10 cellular contexts compared by ENCODE assay signal in the genomic region with DNA sequence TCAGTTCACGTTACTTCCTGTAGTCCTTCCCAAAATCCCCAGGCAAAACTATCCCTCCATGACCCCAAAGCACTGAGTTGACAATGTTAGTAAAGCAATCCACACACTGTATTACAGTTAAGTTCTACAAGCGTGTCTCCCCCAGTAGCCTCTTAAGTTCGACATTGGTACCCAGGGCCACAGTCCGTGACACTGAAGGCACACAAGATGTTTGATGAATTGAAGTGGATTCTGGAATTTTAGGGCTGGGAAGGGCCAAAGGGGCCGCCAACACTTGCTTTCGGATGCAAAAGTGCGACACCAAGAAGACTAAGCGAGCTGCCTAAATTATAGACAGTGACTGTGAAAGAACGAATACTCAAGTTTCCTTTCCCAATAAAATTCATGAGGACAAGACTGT. TPM values are rescaled to one million over a fixed set of nuclear protein-coding genes. Genes with fewer than 3 reads are reported as not detected.
DNase-seq lines count a peak whose midpoint lies in the region; ATAC-seq and TF ChIP-seq lines count a peak whose summit lies in the region.
"Had no signal": no experiment of that assay in that cellular context is flagged by ENCODE, and none has a peak within 500 bp of the region (broad histone marks: within the 10 kb centered on the region; RNA-seq: fewer than 3 reads in every experiment).

No MANE protein-coding gene starts in this region.

- H3K4me1 Mint-ChIP-seq in CD4-positive, CD25-positive, alpha-beta regulatory T cell = peaks cover 22 to 56% (median 41%) of the 10 kb centered on the region in 4 donors

- no peak overlapping the region for H3K27ac ChIP-seq in CD4-positive, CD25-positive, alpha-beta regulatory T cell (ENCODE audit: insufficient read depth, low read length, poor library complexity, severe bottlenecking)
- H3K27ac ChIP-seq in KMS-11 = no peak overlapping the region
- peak overlapping the region; percentile 91 for H3K27ac ChIP-seq in neutrophil

- no peak for DNase-seq in CD4-positive, CD25-positive, alpha-beta regulatory T cell
- DNase-seq in stimulated activated naive CD8-positive, alpha-beta T cell treated with anti-CD3 and anti-CD28 coated beads, Interleukin-15, Interleukin-2, amounts not matched to agents 100 U/mL and 50 U/mL, for 24 hours = no peak
- DNase-seq in ACHN = no peak
- DNase-seq: activated T-cell treated with anti-CD3 and anti-CD28 coated beads, Interleukin-2, amount 50 U/mL, for 1 hour had no signal

- in situ Hi-C loops in ACHN (cut with HindIII; ENCODE audit: low pct_ligation_motif_present, low pct_unique_long_range_greater_than_20kb, low sequenced_read_pairs) = no loop called here

- H3K4me2 ChIP-seq in KMS-11 = peak overlapping the region; percentile 88

- H3K9ac ChIP-seq in KMS-11 = no peak overlapping the region; the same call in 1 of the 2 replicates
- H3K9ac ChIP-seq in endocrine pancreas (ENCODE audit: control insufficient read depth, insufficient read depth, low read length) = no peak overlapping the region

- H3K36me3 Mint-ChIP-seq in CD4-positive, CD25-positive, alpha-beta regulatory T cell = no peaks in the 10 kb centered on the region

- no peak overlapping the region for H2AFZ ChIP-seq in KMS-11 (ENCODE audit: low read depth)

- no peak overlapping the region for H3K27ac Mint-ChIP-seq in CD4-positive, CD25-positive, alpha-beta regulatory T cell

- no peaks in the 10 kb centered on the region for H3K27me3 ChIP-seq in CD4-positive, CD25-positive, alpha-beta regulatory T cell (ENCODE audit: control insufficient read depth, insufficient read depth, low read length)
- no peaks in the 10 kb centered on the region for H3K27me3 ChIP-seq in KMS-11 (ENCODE audit: insufficient read depth, low read depth)
- H3K27me3 ChIP-seq in endocrine pancreas (ENCODE audit: control insufficient read depth, insufficient read depth, low read length) = no peaks in the 10 kb centered on the region
- H3K27me3 ChIP-seq in neutrophil = no peaks in the 10 kb centered on the region
- H3K27me3 ChIP-seq: Peyer's patch had no signal

- no peaks in the 10 kb centered on the region for H3K9me3 ChIP-seq in CD4-positive, CD25-positive, alpha-beta regulatory T cell (ENCODE audit: control insufficient read depth in 2 of 2, low read length in 2 of 2)
- no peaks in the 10 kb centered on the region for H3K9me3 ChIP-seq in endocrine pancreas (ENCODE audit: control insufficient read depth, low read length)
- H3K9me3 ChIP-seq in neutrophil = no peaks in the 10 kb centered on the region
- H3K9me3 ChIP-seq: Peyer's patch had no signal

- H3K4me3 Mint-ChIP-seq in CD4-positive, CD25-positive, alpha-beta regulatory T cell = no peak overlapping the region

- no peaks in the 10 kb centered on the region for H3K9me3 Mint-ChIP-seq in CD4-positive, CD25-positive, alpha-beta regulatory T cell

- peaks cover 29% of the 10 kb centered on the region for H3K4me1 ChIP-seq in CD4-positive, CD25-positive, alpha-beta regulatory T cell (ENCODE audit: control insufficient read depth, insufficient read depth, low read length, poor library complexity, severe bottlenecking)
- H3K4me1 ChIP-seq in KMS-11 (ENCODE audit: low read depth, poor library complexity, severe bottlenecking) = peaks cover 37% of the 10 kb centered on the region
- H3K4me1 ChIP-seq in endocrine pancreas (ENCODE audit: control insufficient read depth, insufficient read depth, low read length) = peaks cover 37% of the 10 kb centered on the region
- H3K4me1 ChIP-seq in neutrophil (ENCODE audit: control insufficient read depth in 1 of 2, insufficient read depth in 1 of 2, low read depth in 1 of 2, low read length in 1 of 2) = peaks cover 71 to 73% of the 10 kb centered on the region in 2 experiments

- peaks cover 1% of the 10 kb centered on the region for H3K36me3 ChIP-seq in CD4-positive, CD25-positive, alpha-beta regulatory T cell (ENCODE audit: control insufficient read depth, insufficient read depth, low read length)
- H3K36me3 ChIP-seq in KMS-11 (ENCODE audit: insufficient read depth) (0 out of 2 replicates have a peak, but pooled peaks cover 3% of the 10 kb centered on the region), endocrine pancreas (ENCODE audit: control insufficient read depth, insufficient read depth, low read length) (no peaks in the 10 kb centered on the region), neutrophil (no peaks in the 10 kb centered on the region)
- H3K36me3 ChIP-seq: Peyer's patch had no signal

- H3K27me3 Mint-ChIP-seq in CD4-positive, CD25-positive, alpha-beta regulatory T cell = no peaks in the 10 kb centered on the region

- ATAC-seq in CD4-positive, CD25-positive, alpha-beta regulatory T cell (ENCODE audit: low read depth in 2 of 2) = no peak
- no peak for ATAC-seq in stimulated activated naive CD8-positive, alpha-beta T cell treated with anti-CD3 and anti-CD28 coated beads, Interleukin-15, Interleukin-2, amounts not matched to agents 100 U/mL and 50 U/mL, for 24 hours
- ATAC-seq in GM21529 (IDR thresholded peaks at IDR 0.05; ENCODE audit: unreplicated experiment) (no peak), HG03095 (IDR thresholded peaks at IDR 0.05; ENCODE audit: unreplicated experiment) (no peak)

- H4K20me1 ChIP-seq in KMS-11 (ENCODE audit: insufficient read depth) = peaks cover 4% of the 10 kb centered on the region; the same call in 1 of the 2 replicates

- H3K4me3 ChIP-seq in CD4-positive, CD25-positive, alpha-beta regulatory T cell (ENCODE audit: low read depth, low read length) = peak overlapping the region; percentile 92
- no peak overlapping the region for H3K4me3 ChIP-seq in KMS-11 (IDR thresholded peaks at IDR 0.05; ENCODE audit: insufficient read depth, low read depth, low read length)
- peak overlapping the region; percentile 97 for H3K4me3 ChIP-seq in endocrine pancreas (ENCODE audit: control insufficient read depth, insufficient read depth, low read length)
- peak overlapping the region; percentile 83 to 98 for H3K4me3 ChIP-seq in neutrophil (ENCODE audit: low read depth in 1 of 2, low read length in 1 of 2)

- H3K79me2 ChIP-seq in KMS-11 (ENCODE audit: insufficient read depth, low read depth) = peaks cover 73% of the 10 kb centered on the region

- TF ChIP-seq CTCF in KMS-11 (conservative IDR thresholded peaks at IDR 0.05; ENCODE audit: low read depth, low read length) (no peak), neutrophil (IDR thresholded peaks at IDR 0.05) (no peak)

RNA-seq across cellular contexts. Expression of a gene that starts 1.5 kb away (rescaled TPM):
- total RNA-seq in CD4-positive, CD25-positive, alpha-beta regulatory T cell = 34.1 TPM
- 10 to 100 TPM; 74.3 to 90.3 (median 86.2) TPM for polyA plus RNA-seq in CD4-positive, CD25-positive, alpha-beta regulatory T cell

RNA-seq across cellular contexts. Expression of a gene that starts 2.0 kb away (rescaled TPM):
- total RNA-seq in CD4-positive, CD25-positive, alpha-beta regulatory T cell = 8.7 TPM
- polyA plus RNA-seq in CD4-positive, CD25-positive, alpha-beta regulatory T cell = 1 to 10 TPM in 3 of 4 donors, under 1 TPM in 1; 0.83 to 1.9 (median 1.6) TPM
